ENCODE assay signal across 8 cellular contexts in genomic region chr4:40289366-40290188, GRCh38. TPM values are rescaled to one million over a fixed set of nuclear protein-coding genes. Genes with fewer than 3 reads are reported as not detected.
DNase-seq lines count a peak whose midpoint lies in the region; ATAC-seq, FAIRE-seq and TF ChIP-seq lines count a peak whose summit lies in the region.

No MANE protein-coding gene starts in this region.

- no peaks in the 10 kb centered on the region for H4K20me1 ChIP-seq in Loucy (ENCODE audit: insufficient read depth, low read length, poor library complexity, severe bottlenecking)

- ATAC-seq in HG02981 (IDR thresholded peaks at IDR 0.05; ENCODE audit: unreplicated experiment), result no peak

- no peaks in the 10 kb centered on the region for H3K27me3 ChIP-seq in Loucy (ENCODE audit: insufficient read depth, low read length, poor library complexity, severe bottlenecking)
- no peaks in the 10 kb centered on the region for H3K27me3 ChIP-seq in small intestine (ENCODE audit: control insufficient read depth in 2 of 2, insufficient read depth in 2 of 2, low read length in 2 of 2)

- no peaks in the 10 kb centered on the region for H3K36me3 ChIP-seq in Loucy (ENCODE audit: insufficient read depth, low read length)
- H3K36me3 ChIP-seq in small intestine (ENCODE audit: control insufficient read depth in 2 of 2, insufficient read depth in 2 of 2, low read length in 2 of 2), result no peaks in the 10 kb centered on the region

- H3K4me2 ChIP-seq in Loucy (ENCODE audit: low read depth, low read length, poor library complexity, severe bottlenecking), result peak overlapping the region; percentile 61

- H3K4me1 ChIP-seq in Loucy (ENCODE audit: insufficient read depth, low read length, poor library complexity, severe bottlenecking) (peaks cover 28% of the 10 kb centered on the region), small intestine (ENCODE audit: control insufficient read depth in 2 of 2, insufficient read depth in 1 of 2, low read depth in 1 of 2, low read length in 1 of 2) (no peaks in the 10 kb centered on the region)

- H3K27me3 Mint-ChIP-seq in activated T-helper 1 cell treated with anti-CD3 and anti-CD28 coated beads, Interleukin-12 subunit alpha, Interleukin-12 subunit beta, Interleukin-2, Interleukin-4 antibody, amounts not matched to agents 30 ng/mL and 10 ng/mL and 1 ng/mL, durations not matched to agents 14 hours and 24 hours and 36 hours (ENCODE audit: insufficient read depth), result no peaks in the 10 kb centered on the region

- H3K9me2 ChIP-seq in Loucy (replicated peaks; ENCODE audit: low read depth, low read length), result no peaks in the 10 kb centered on the region

- 30 to 50% (median 35%) methylated on average over 7 of the region's 7 CpGs for WGBS in small intestine, 3 donors

- H3K4me1 Mint-ChIP-seq in activated T-helper 1 cell treated with anti-CD3 and anti-CD28 coated beads, Interleukin-12 subunit alpha, Interleukin-12 subunit beta, Interleukin-2, Interleukin-4 antibody, amounts not matched to agents 30 ng/mL and 10 ng/mL and 1 ng/mL, durations not matched to agents 14 hours and 24 hours and 36 hours (ENCODE audit: low read depth), result peaks cover 56% of the 10 kb centered on the region

- H2AFZ ChIP-seq in Loucy (ENCODE audit: low read length), result 0 out of 2 replicates have a peak overlapping the region, but pooled peaks have one; percentile 26

- DNase-seq in SKM-1 treated with dmso at 0.1 percent for 144 hours (lab: John Stamatoyannopoulos, UW; ENCODE audit: unreplicated experiment) (peak; percentile 52), SKM-1 (lab: John Stamatoyannopoulos, UW; ENCODE audit: unreplicated experiment) (no peak), small intestine (peak; percentile 44), NCI-H1092 treated with DMSO at 0.1 percent for 48 hours (lab: John Stamatoyannopoulos, UW) (no peak), COLO829 (ENCODE audit: low spot score) (no peak)
- no peak for DNase-seq in activated T-helper 1 cell treated with anti-CD3 and anti-CD28 coated beads, Interleukin-12 subunit alpha, Interleukin-12 subunit beta, Interleukin-2, Interleukin-4 antibody, amounts not matched to agents 30 ng/mL and 10 ng/mL and 1 ng/mL, durations not matched to agents 14 hours and 24 hours and 36 hours (ENCODE audit: low spot score)

- no peaks in the 10 kb centered on the region for H3F3A ChIP-seq in Loucy (ENCODE audit: low read depth)

- peak overlapping the region; percentile 30 for H3K4me3 ChIP-seq in Loucy (ENCODE audit: low read length, poor library complexity, severe bottlenecking)
- no peak overlapping the region for H3K4me3 ChIP-seq in small intestine (ENCODE audit: low read depth in 1 of 2, low read length in 2 of 2)

- peak overlapping the region; percentile 78 for H3K27ac Mint-ChIP-seq in activated T-helper 1 cell treated with anti-CD3 and anti-CD28 coated beads, Interleukin-12 subunit alpha, Interleukin-12 subunit beta, Interleukin-2, Interleukin-4 antibody, amounts not matched to agents 30 ng/mL and 10 ng/mL and 1 ng/mL, durations not matched to agents 14 hours and 24 hours and 36 hours

- H3K36me3 Mint-ChIP-seq in activated T-helper 1 cell treated with anti-CD3 and anti-CD28 coated beads, Interleukin-12 subunit alpha, Interleukin-12 subunit beta, Interleukin-2, Interleukin-4 antibody, amounts not matched to agents 30 ng/mL and 10 ng/mL and 1 ng/mL, durations not matched to agents 14 hours and 24 hours and 36 hours (ENCODE audit: low read depth), result peaks cover 5% of the 10 kb centered on the region

- FAIRE-seq in small intestine (lab: Jason Lieb, UNC), result no peak

- intact Hi-C loops in activated T-helper 1 cell treated with anti-CD3 and anti-CD28 coated beads, Interleukin-12 subunit alpha, Interleukin-12 subunit beta, Interleukin-2, Interleukin-4 antibody, amounts not matched to agents 30 ng/mL and 10 ng/mL and 1 ng/mL, durations not matched to agents 14 hours and 24 hours and 36 hours (cut with micrococcal nuclease), result loop anchor here (1.0 to 2.0 kb wide), 3 partner anchors 16 to 47 kb away; no protein-coding TSS in a partner anchor

- H3K9me3 Mint-ChIP-seq in activated T-helper 1 cell treated with anti-CD3 and anti-CD28 coated beads, Interleukin-12 subunit alpha, Interleukin-12 subunit beta, Interleukin-2, Interleukin-4 antibody, amounts not matched to agents 30 ng/mL and 10 ng/mL and 1 ng/mL, durations not matched to agents 14 hours and 24 hours and 36 hours, result no peaks in the 10 kb centered on the region

- H3K9ac ChIP-seq in Loucy (ENCODE audit: low read depth, low read length, poor library complexity, severe bottlenecking), result peak overlapping the region; percentile 29

- no peaks in the 10 kb centered on the region for H3K79me2 ChIP-seq in Loucy (ENCODE audit: insufficient read depth, low read length)

- TF ChIP-seq CTCF in Loucy (conservative IDR thresholded peaks at IDR 0.05; ENCODE audit: low read length), result no peak

- H3K27ac ChIP-seq in small intestine (ENCODE audit: low read depth in 1 of 2, low read length in 1 of 2), result peak overlapping the region in 1 of 2 donors; percentile 3

- no peaks in the 10 kb centered on the region for H3K9me3 ChIP-seq in Loucy (ENCODE audit: insufficient read depth, low read depth, low read length)
- H3K9me3 ChIP-seq in small intestine (ENCODE audit: control insufficient read depth, low read depth), result no peaks in the 10 kb centered on the region

- peak overlapping the region; percentile 31 for H3K4me3 Mint-ChIP-seq in activated T-helper 1 cell treated with anti-CD3 and anti-CD28 coated beads, Interleukin-12 subunit alpha, Interleukin-12 subunit beta, Interleukin-2, Interleukin-4 antibody, amounts not matched to agents 30 ng/mL and 10 ng/mL and 1 ng/mL, durations not matched to agents 14 hours and 24 hours and 36 hours

RNA-seq across cellular contexts. Expression of gene CHRNA9, which starts 45.6 kb away (rescaled TPM):
- total RNA-seq in activated T-helper 1 cell treated with anti-CD3 and anti-CD28 coated beads, Interleukin-12 subunit alpha, Interleukin-12 subunit beta, Interleukin-2, Interleukin-4 antibody, amounts not matched to agents 30 ng/mL and 10 ng/mL and 1 ng/mL, durations not matched to agents 14 hours and 24 hours and 36 hours, result not detected in 2 replicates
- polyA plus RNA-seq in small intestine, result under 1 TPM in 1 of 3 donors, not detected in 2; 0.01 TPM

Comparison
In these comparisons a context has a peak if more than half of its experiments do, and no peak if none do; other contexts are left out.
1. DNase-seq: peak in SKM-1 treated with dmso at 0.1 percent for 144 hours (single experiment) and small intestine (single experiment); none in SKM-1 (single experiment), activated T-helper 1 cell treated with anti-CD3 and anti-CD28 coated beads, Interleukin-12 subunit alpha, Interleukin-12 subunit beta, Interleukin-2, Interleukin-4 antibody, amounts not matched to agents 30 ng/mL and 10 ng/mL and 1 ng/mL, durations not matched to agents 14 hours and 24 hours and 36 hours (single experiment), NCI-H1092 treated with DMSO at 0.1 percent for 48 hours (single experiment) and COLO829 (single experiment).